In genomic region chr3:179446501-179446900, GRCh38 we compare ENCODE assay signal across 9 cellular contexts. TPM values are rescaled to one million over a fixed set of nuclear protein-coding genes. Genes with fewer than 3 reads are reported as not detected.
DNase-seq lines count a peak whose midpoint lies in the region; ATAC-seq, FAIRE-seq and TF ChIP-seq lines count a peak whose summit lies in the region.
"Had no signal": no experiment of that assay in that cellular context is flagged by ENCODE, and none has a peak within 500 bp of the region (broad histone marks: within the 10 kb centered on the region; RNA-seq: fewer than 3 reads in every experiment).

No MANE protein-coding gene starts in this region.

- H3K79me2 ChIP-seq in astrocyte (ENCODE audit: insufficient read depth, low read length) = peaks cover 94% of the 10 kb centered on the region

- no peak overlapping the region for H2AFZ ChIP-seq in astrocyte (ENCODE audit: low read depth, low read length)

- no peak for ATAC-seq in lower lobe of right lung
- ATAC-seq in GM19328 (IDR thresholded peaks at IDR 0.05; ENCODE audit: unreplicated experiment) = no peak
- ATAC-seq: activated T-helper 17 cell treated with anti-CD3 and anti-CD28 coated beads, Interleukin-2, amount 50 U/mL, for 72 hours had no signal

- no peak overlapping the region for H3K9ac ChIP-seq in astrocyte (ENCODE audit: low read length)

- TF ChIP-seq CTCF in astrocyte (IDR thresholded peaks at IDR 0.05; ENCODE audit: insufficient read depth, low read depth, low read length) (peak; percentile 25), lower lobe of right lung (IDR thresholded peaks at IDR 0.05) (peak; percentile 25)

- H3K36me3 ChIP-seq in astrocyte (ENCODE audit: insufficient read depth, low read length) (no peaks in the 10 kb centered on the region), lower lobe of right lung (no peaks in the 10 kb centered on the region)

- peaks cover 67% of the 10 kb centered on the region for H4K20me1 ChIP-seq in astrocyte (ENCODE audit: insufficient read depth, low read length)

- H3K27ac ChIP-seq in astrocyte (ENCODE audit: low read depth, low read length) (no peak overlapping the region), lower lobe of right lung (no peak overlapping the region)

- H3K36me3 Mint-ChIP-seq in astrocyte (ENCODE audit: low read depth, unreplicated experiment) = peaks cover 6% of the 10 kb centered on the region

- peaks cover 11% of the 10 kb centered on the region for H3K4me1 Mint-ChIP-seq in astrocyte (ENCODE audit: low read depth, unreplicated experiment)

- no peak overlapping the region for H3K27ac Mint-ChIP-seq in astrocyte (ENCODE audit: unreplicated experiment)
- H3K27ac Mint-ChIP-seq: activated T-helper 17 cell treated with anti-CD3 and anti-CD28 coated beads, Interleukin-2, amount 50 U/mL, for 72 hours had no signal

- peaks cover 11% of the 10 kb centered on the region for H3K4me1 ChIP-seq in astrocyte (ENCODE audit: insufficient read depth, low read length)
- peaks cover 31% of the 10 kb centered on the region for H3K4me1 ChIP-seq in lower lobe of right lung

- H3K4me3 ChIP-seq in astrocyte (ENCODE audit: insufficient read depth, low read depth, low read length) (no peak overlapping the region), lower lobe of right lung (no peak overlapping the region)

- DNase-seq in EL = peak; percentile 30
- peak; percentile 15 for DNase-seq in HuH-7 (ENCODE audit: low spot score)
- DNase-seq in astrocyte (ENCODE audit: low read depth) = no peak
- DNase-seq in lower lobe of right lung = no peak
- DNase-seq in activated gamma-delta T cell (lab: John Stamatoyannopoulos, UW) = no peak
- no peak for DNase-seq in effector CD8-positive, alpha-beta T cell (lab: John Stamatoyannopoulos, UW)
- DNase-seq: NCI-H2081 had no signal

- intact Hi-C loops in lower lobe of right lung (cut with DNase I) = loop anchor here (10.0 kb wide), 1 partner anchor 108 kb away; no protein-coding TSS in a partner anchor

- H3K4me3 Mint-ChIP-seq in astrocyte (ENCODE audit: unreplicated experiment) = no peak overlapping the region
- H3K4me3 Mint-ChIP-seq: activated T-helper 17 cell treated with anti-CD3 and anti-CD28 coated beads, Interleukin-2, amount 50 U/mL, for 72 hours had no signal

- H3K9me3 ChIP-seq in astrocyte (ENCODE audit: insufficient read depth, low read depth, low read length) (no peaks in the 10 kb centered on the region), lower lobe of right lung (no peaks in the 10 kb centered on the region)

- H3K27me3 Mint-ChIP-seq in astrocyte (ENCODE audit: low read depth, unreplicated experiment) = no peaks in the 10 kb centered on the region

- H3K27me3 ChIP-seq in astrocyte (ENCODE audit: insufficient read depth, low read length) (no peaks in the 10 kb centered on the region), lower lobe of right lung (ENCODE audit: low read depth) (no peaks in the 10 kb centered on the region)

- no peak overlapping the region for H3K4me2 ChIP-seq in astrocyte (ENCODE audit: low read length)

- no peak for FAIRE-seq in astrocyte (lab: Jason Lieb, UNC)

- H3K9me3 Mint-ChIP-seq in astrocyte (ENCODE audit: unreplicated experiment) = no peaks in the 10 kb centered on the region
- H3K9me3 Mint-ChIP-seq: activated T-helper 17 cell treated with anti-CD3 and anti-CD28 coated beads, Interleukin-2, amount 50 U/mL, for 72 hours had no signal

RNA-seq across cellular contexts. Expression of gene GNB4, which starts 4.8 kb away (rescaled TPM):
- total RNA-seq in astrocyte (83.7 and 85.7 TPM in 2 replicates), lower lobe of right lung (60.5 TPM)

Comparison
In these comparisons a context has a peak if more than half of its experiments do, and no peak if none do; other contexts are left out.
1. DNase-seq: peak in EL (single experiment) and HuH-7 (single experiment); none in astrocyte (single experiment), lower lobe of right lung (single experiment), activated gamma-delta T cell (single experiment) and effector CD8-positive, alpha-beta T cell (single experiment).